8 cellular contexts compared by ENCODE assay signal in genomic region chr21:8419925-8420560, GRCh38.
DNase-seq lines count a peak whose midpoint lies in the region; ATAC-seq, FAIRE-seq and TF ChIP-seq lines count a peak whose summit lies in the region.
"Not testable (repeated sequence)": the region's sequence is repeated elsewhere in the genome, so short reads cannot be mapped to it uniquely, and the experiment has no call there.

No MANE protein-coding gene starts in this region.

- POLR2A ChIA-PET in CD4-positive, alpha-beta T cell (lab: Charles Lee); HEK293 (lab: Yijun Ruan, JAX): not testable (repeated sequence)

- not testable (repeated sequence) for H3K27ac ChIP-seq in CD4-positive, alpha-beta T cell (ENCODE audit: low read depth, low read length); HEK293 (ENCODE audit: extremely low read depth, low read depth, low read length); pancreas
- peak overlapping the region; percentile 22; the same call in 1 of the 2 replicates for H3K27ac ChIP-seq in SJCRH30

- TF ChIP-seq CTCF in CD4-positive, alpha-beta T cell (IDR thresholded peaks at IDR 0.05), result peak; percentile 11
- not testable (repeated sequence) for TF ChIP-seq CTCF in HEK293 (tag by site-specific recombination; IDR thresholded peaks at IDR 0.05); pancreas (IDR thresholded peaks at IDR 0.05)

- not testable (repeated sequence) for H3K4me3 Mint-ChIP-seq in CD4-positive, alpha-beta T cell
- H3K4me3 Mint-ChIP-seq in activated naive CD8-positive, alpha-beta T cell, result peak overlapping the region; percentile 0

- DNase-seq in CD4-positive, alpha-beta T cell; SJCRH30; left cardiac atrium: not testable (repeated sequence)
- DNase-seq in pancreas, result peak in 2 of 6 donors; percentile 8 to 12

- intact Hi-C loops in CD4-positive, alpha-beta T cell (cut with DNase I, micrococcal nuclease); left cardiac atrium (cut with DNase I); pancreas (cut with DNase I): not testable (repeated sequence)

- not testable (repeated sequence) for H3K4me1 Mint-ChIP-seq in CD4-positive, alpha-beta T cell (ENCODE audit: low read depth); activated naive CD8-positive, alpha-beta T cell (ENCODE audit: low read depth)

- CTCF ChIA-PET in CD4-positive, alpha-beta T cell (lab: Charles Lee); HEK293 (lab: Yijun Ruan, JAX): not testable (repeated sequence)

- H3K27ac Mint-ChIP-seq in CD4-positive, alpha-beta T cell, result not testable (repeated sequence)
- peak overlapping the region; percentile 59 for H3K27ac Mint-ChIP-seq in activated naive CD8-positive, alpha-beta T cell

- H3K4me1 ChIP-seq in HEK293 (ENCODE audit: control insufficient read depth, insufficient read depth, low read length); SJCRH30; pancreas: not testable (repeated sequence)

- not testable (repeated sequence) for H3K9me3 Mint-ChIP-seq in CD4-positive, alpha-beta T cell; activated naive CD8-positive, alpha-beta T cell (ENCODE audit: low read depth)

- no CpG with 5 or more reads among the region's 2 CpGs for WGBS in pancreas, 2 donors

- not testable (repeated sequence) for H3K36me3 Mint-ChIP-seq in CD4-positive, alpha-beta T cell (ENCODE audit: low read depth); activated naive CD8-positive, alpha-beta T cell

- H3K9me3 ChIP-seq in CD4-positive, alpha-beta T cell (ENCODE audit: control insufficient read depth, low read length); HEK293 (ENCODE audit: control insufficient read depth, insufficient read depth, low read depth, low read length); SJCRH30 (replicated peaks); pancreas: not testable (repeated sequence)

- ATAC-seq in CD4-positive, alpha-beta T cell (ENCODE audit: poor library complexity), result peak; percentile 72
- ATAC-seq in GM19372 (IDR thresholded peaks at IDR 0.05; ENCODE audit: low read depth, unreplicated experiment) (peak; percentile 62), HG03097 (IDR thresholded peaks at IDR 0.05; ENCODE audit: low FRiP score, unreplicated experiment) (peak; percentile 94), left cardiac atrium (peak; percentile 94 to 97), pancreas (peak; percentile 87 to 96 (median 91))

- not testable (repeated sequence) for H3K27me3 Mint-ChIP-seq in CD4-positive, alpha-beta T cell; activated naive CD8-positive, alpha-beta T cell

- H3K36me3 ChIP-seq in HEK293 (ENCODE audit: control insufficient read depth in 2 of 2, insufficient read depth in 1 of 2, low read length in 2 of 2); SJCRH30; pancreas: not testable (repeated sequence)

- not testable (repeated sequence) for FAIRE-seq in pancreas (lab: Jason Lieb, UNC)

- not testable (repeated sequence) for H3K27me3 ChIP-seq in CD4-positive, alpha-beta T cell (ENCODE audit: control insufficient read depth, insufficient read depth, low read length); SJCRH30; pancreas

- not testable (repeated sequence) for H3K4me3 ChIP-seq in HEK293 (ENCODE audit: low read depth, low read length); SJCRH30; pancreas

TF ChIP-seq in HEK293, 187 proteins besides CTCF, POLR2A, EP300 and RAD21 (continues in another document):
- TF ChIP-seq ZNF398 (tag by site-specific recombination; IDR thresholded peaks at IDR 0.05) (peak; percentile 66), ZNF112 (tag by site-specific recombination; IDR thresholded peaks at IDR 0.05) (peak; percentile 95), ZNF426 (tag by site-specific recombination; IDR thresholded peaks at IDR 0.05) (peak; percentile 50), EGR2 (tag by site-specific recombination; IDR thresholded peaks at IDR 0.05; ENCODE audit: low read depth) (peak; percentile 93), ZNF658 (tag by site-specific recombination; IDR thresholded peaks at IDR 0.05) (peak; percentile 96), ZNF292 (tag by site-specific recombination; IDR thresholded peaks at IDR 0.05; ENCODE audit: borderline replicate concordance, low read depth) (peak; percentile 99), ZNF148 (tag by site-specific recombination; IDR thresholded peaks at IDR 0.05; ENCODE audit: borderline replicate concordance) (peak; percentile 100), ZNF707 (tag by site-specific recombination; IDR thresholded peaks at IDR 0.05) (peak; percentile 71; the same call in 1 of the 2 replicates), ZNF366 (tag by site-specific recombination; conservative IDR thresholded peaks at IDR 0.05) (peak; percentile 69), KLF9 (tag by site-specific recombination; IDR thresholded peaks at IDR 0.05; ENCODE audit: low read depth) (0 out of 2 replicates have a peak, but pooled peaks have one; percentile 57), ZNF133 (tag by site-specific recombination; IDR thresholded peaks at IDR 0.05) (0 out of 2 replicates have a peak, but pooled peaks have one; percentile 18), KLF8 (tag by site-specific recombination; IDR thresholded peaks at IDR 0.05) (peak; percentile 83), ZFHX2 (tag by site-specific recombination; conservative IDR thresholded peaks at IDR 0.05) (peak; percentile 84), HOXD13 (CRISPR knock-in tag; IDR thresholded peaks at IDR 0.05; ENCODE audit: borderline replicate concordance) (peak; percentile 92), ZNF311 (tag by site-specific recombination; IDR thresholded peaks at IDR 0.05; ENCODE audit: borderline replicate concordance) (peak; percentile 100), INSM2 (tag by site-specific recombination; IDR thresholded peaks at IDR 0.05) (0 out of 2 replicates have a peak, but pooled peaks have one; percentile 46), GLIS1 (tag by site-specific recombination; IDR thresholded peaks at IDR 0.05) (peak; percentile 87), ZNF202 (tag by site-specific recombination; IDR thresholded peaks at IDR 0.05; ENCODE audit: borderline replicate concordance) (peak; percentile 98), ZNF548 (tag by site-specific recombination; IDR thresholded peaks at IDR 0.05) (peak; percentile 71; the same call in 1 of the 2 replicates)
